Comparison of ENCODE assay signal across 8 cellular contexts in the genomic region with DNA sequence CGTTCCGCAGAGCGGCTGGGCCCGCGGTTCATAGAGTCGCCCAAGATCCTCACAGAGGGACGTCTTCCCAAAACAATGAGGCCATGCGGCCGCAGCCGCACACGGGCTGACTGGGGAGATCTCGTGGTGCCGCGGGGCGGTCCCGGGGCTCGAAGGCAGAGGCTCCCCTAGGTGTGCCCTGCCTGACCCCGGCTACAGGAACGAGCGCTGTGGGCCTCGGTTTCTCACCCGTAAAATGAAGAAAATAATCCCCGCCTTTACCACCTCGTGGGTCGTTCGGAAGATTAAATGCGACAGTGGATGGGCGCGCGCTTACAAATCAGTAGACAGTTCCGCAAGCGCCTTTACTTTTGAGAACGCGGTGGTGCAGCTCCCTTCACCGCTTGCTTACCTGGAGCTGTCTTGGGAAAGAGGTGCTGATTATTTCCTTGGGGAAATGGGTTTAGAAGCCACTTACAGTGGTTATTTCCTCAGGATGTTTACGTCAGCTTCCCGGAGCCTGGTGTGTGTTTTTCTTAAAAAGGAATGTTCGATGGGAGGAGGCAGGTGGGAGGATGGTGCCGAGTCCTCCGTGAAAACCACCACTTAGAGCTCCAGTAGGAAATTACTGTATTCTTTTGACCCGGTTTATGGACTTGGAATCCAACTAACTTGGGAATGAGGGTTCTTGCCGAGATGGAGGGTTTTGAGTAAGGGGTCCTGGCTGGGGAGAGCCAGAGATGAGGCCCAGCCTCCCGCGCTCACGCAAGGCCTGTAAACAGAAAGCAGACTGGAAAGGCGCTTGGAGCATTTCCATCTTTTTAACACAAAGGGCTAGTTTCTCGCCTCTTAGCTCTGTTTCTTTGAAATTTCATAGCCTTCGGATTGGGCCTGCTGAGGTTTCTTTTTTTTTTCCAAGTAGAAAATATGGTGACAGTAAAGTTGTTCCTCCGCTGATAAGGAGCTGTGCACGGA. TPM values are rescaled to one million over a fixed set of nuclear protein-coding genes. Genes with fewer than 3 reads are reported as not detected.
DNase-seq lines count a peak whose midpoint lies in the region; ATAC-seq and TF ChIP-seq lines count a peak whose summit lies in the region.

No MANE protein-coding gene starts in this region.

- H3K27me3 ChIP-seq in CD8-positive, alpha-beta T cell (ENCODE audit: insufficient read depth, low read length), result no peaks in the 10 kb centered on the region
- H3K27me3 ChIP-seq in heart left ventricle (no peaks in the 10 kb centered on the region), prostate gland (replicated peaks; ENCODE audit: insufficient read depth) (no peaks in the 10 kb centered on the region)

- POLR2A ChIA-PET in CD8-positive, alpha-beta T cell (lab: Charles Lee), result no interaction called here
- POLR2A ChIA-PET in HEK293 (lab: Yijun Ruan, JAX), result interaction anchor here (0.6 kb wide), 2 partner anchors 43 to 55 kb away, joined by 4 to 6 read pairs; no protein-coding TSS in a partner anchor
- POLR2A ChIA-PET in activated CD8-positive, alpha-beta T cell treated with anti-CD3 and anti-CD28 coated beads, Interleukin-2, amount 10 ng/mL, durations not matched to agents 7 days and 5 days (lab: Charles Lee), result no interaction called here

- no peaks in the 10 kb centered on the region for H3K36me3 Mint-ChIP-seq in CD8-positive, alpha-beta T cell
- H3K36me3 Mint-ChIP-seq in activated CD8-positive, alpha-beta T cell treated with anti-CD3 and anti-CD28 coated beads, Interleukin-2, amount 10 ng/mL, durations not matched to agents 7 days and 5 days (ENCODE audit: low read depth), result no peaks in the 10 kb centered on the region

- peak overlapping the region; percentile 98 for H3K4me3 ChIP-seq in CD8-positive, alpha-beta T cell (ENCODE audit: low read depth, low read length)
- H3K4me3 ChIP-seq in HEK293 (ENCODE audit: low read depth, low read length) (peak overlapping the region; percentile 31), heart left ventricle (peak overlapping the region; percentile 65 to 97 (median 87)), prostate gland (peak overlapping the region; percentile 65 to 79)

- ATAC-seq in CD8-positive, alpha-beta T cell, result no peak
- no peak for ATAC-seq in activated CD8-positive, alpha-beta T cell treated with anti-CD3 and anti-CD28 coated beads, Interleukin-2, amount 10 ng/mL, durations not matched to agents 7 days and 5 days
- ATAC-seq in heart left ventricle, result peak in 2 of 4 donors; percentile 0

- no peak overlapping the region for H3K27ac Mint-ChIP-seq in CD8-positive, alpha-beta T cell
- no peak overlapping the region for H3K27ac Mint-ChIP-seq in activated CD8-positive, alpha-beta T cell treated with anti-CD3 and anti-CD28 coated beads, Interleukin-2, amount 10 ng/mL, durations not matched to agents 7 days and 5 days

- peaks cover 3% of the 10 kb centered on the region for H3K27me3 Mint-ChIP-seq in CD8-positive, alpha-beta T cell (ENCODE audit: low read depth)
- H3K27me3 Mint-ChIP-seq in activated CD8-positive, alpha-beta T cell treated with anti-CD3 and anti-CD28 coated beads, Interleukin-2, amount 10 ng/mL, durations not matched to agents 7 days and 5 days (ENCODE audit: low read depth), result peaks cover 31% of the 10 kb centered on the region

- no peaks in the 10 kb centered on the region for H3K9me3 Mint-ChIP-seq in CD8-positive, alpha-beta T cell
- H3K9me3 Mint-ChIP-seq in activated CD8-positive, alpha-beta T cell treated with anti-CD3 and anti-CD28 coated beads, Interleukin-2, amount 10 ng/mL, durations not matched to agents 7 days and 5 days (ENCODE audit: insufficient read depth), result no peaks in the 10 kb centered on the region

- intact Hi-C loops in CD8-positive, alpha-beta T cell (cut with DNase I, micrococcal nuclease), result loop anchor here (1.0 to 10.0 kb wide), 12 partner anchors 53 to 1060 kb away; partner anchors contain the start of genes TLNRD1 (in 2 of the 2), BTBD1 (in 1 of the 2), EFL1 (in 1 of the 2) and MESD (in 1 of the 2)
- intact Hi-C loops in heart left ventricle (cut with DNase I) (loop anchor here in 7 of 10 donors (2.0 to 10.0 kb wide), 19 partner anchors 90 to 1053 kb away; partner anchors contain the start of genes RPS17 (in 1 of the 7) and STARD5 (in 1 of the 7)), prostate gland (cut with DNase I) (loop anchor here (5.0 to 10.0 kb wide), 5 partner anchors 80 to 733 kb away; no protein-coding TSS in a partner anchor)

- peaks cover 19% of the 10 kb centered on the region for H3K4me1 ChIP-seq in CD8-positive, alpha-beta T cell (ENCODE audit: insufficient read depth, low read length)
- H3K4me1 ChIP-seq in HEK293 (ENCODE audit: control insufficient read depth, insufficient read depth, low read length) (peaks cover 18% of the 10 kb centered on the region), heart left ventricle (peaks cover 0 to 34% (median 19%) of the 10 kb centered on the region in 12 donors), prostate gland (replicated peaks) (no peaks in the 10 kb centered on the region)

- no peaks in the 10 kb centered on the region for H3K36me3 ChIP-seq in CD8-positive, alpha-beta T cell (ENCODE audit: insufficient read depth, low read length)
- H3K36me3 ChIP-seq in HEK293 (ENCODE audit: control insufficient read depth in 2 of 2, insufficient read depth in 1 of 2, low read length in 2 of 2) (peaks cover 3 to 13% of the 10 kb centered on the region in 2 experiments), heart left ventricle (peaks cover 0 to 10% (median 0%) of the 10 kb centered on the region in 9 donors), prostate gland (no peaks in the 10 kb centered on the region)

- no peak overlapping the region for H3K27ac ChIP-seq in CD8-positive, alpha-beta T cell (ENCODE audit: low read depth, low read length)
- H3K27ac ChIP-seq in HEK293 (ENCODE audit: extremely low read depth, low read depth, low read length) (peak overlapping the region; percentile 99), heart left ventricle (peak overlapping the region in 11 of 12 donors; percentile 61 to 100 (median 97)), prostate gland (peak overlapping the region; percentile 51 to 87)

- peaks cover 16% of the 10 kb centered on the region for H3K4me1 Mint-ChIP-seq in CD8-positive, alpha-beta T cell (ENCODE audit: low read depth)
- peaks cover 25% of the 10 kb centered on the region for H3K4me1 Mint-ChIP-seq in activated CD8-positive, alpha-beta T cell treated with anti-CD3 and anti-CD28 coated beads, Interleukin-2, amount 10 ng/mL, durations not matched to agents 7 days and 5 days (ENCODE audit: low read depth)

- H3K9me3 ChIP-seq in CD8-positive, alpha-beta T cell (ENCODE audit: low read length), result no peaks in the 10 kb centered on the region
- no peaks in the 10 kb centered on the region for H3K9me3 ChIP-seq in HEK293 (ENCODE audit: control insufficient read depth, insufficient read depth, low read depth, low read length)
- no peaks in the 10 kb centered on the region for H3K9me3 ChIP-seq in heart left ventricle
- H3K9me3 ChIP-seq in prostate gland, result no peaks in the 10 kb centered on the region

- peak; percentile 19 for TF ChIP-seq CTCF in CD8-positive, alpha-beta T cell (IDR thresholded peaks at IDR 0.05)
- TF ChIP-seq CTCF in HEK293 (tag by site-specific recombination; IDR thresholded peaks at IDR 0.05) (no peak), heart left ventricle (IDR thresholded peaks at IDR 0.05) (peak in 1 of 12 donors; percentile 7), prostate gland (IDR thresholded peaks at IDR 0.05) (no peak)

- WGBS in heart left ventricle, 4 donors, result 15 to 30% (median 19%) methylated on average over 38 to 50 of the region's 50 CpGs
- WGBS in prostate gland, result 15% methylated on average over 46 of the region's 50 CpGs

- no peak for DNase-seq in CD8-positive, alpha-beta T cell
- no peak for DNase-seq in activated CD8-positive, alpha-beta T cell treated with anti-CD3 and anti-CD28 coated beads, Interleukin-2, amount 10 ng/mL, durations not matched to agents 7 days and 5 days
- DNase-seq in heart left ventricle, result peak in 1 of 5 donors; percentile 13
- no peak for DNase-seq in prostate gland (ENCODE audit: low spot score)
- no peak for DNase-seq in NCI-H446 treated with DMSO at 0.1 percent for 48 hours (lab: John Stamatoyannopoulos, UW)
- DNase-seq in A172 (ENCODE audit: low spot score), result no peak
- no peak for DNase-seq in NCI-H2081 treated with DMSO at 0.1 percent for 48 hours (lab: John Stamatoyannopoulos, UW)

- CTCF ChIA-PET in CD8-positive, alpha-beta T cell (lab: Charles Lee), result no interaction called here
- CTCF ChIA-PET in HEK293 (lab: Yijun Ruan, JAX), result interaction anchor here (0.8 to 2.8 kb wide), 7 partner anchors 15 to 566 kb away, joined by 3 to 11 read pairs (median 4); no protein-coding TSS in a partner anchor
- CTCF ChIA-PET in activated CD8-positive, alpha-beta T cell treated with anti-CD3 and anti-CD28 coated beads, Interleukin-2, amount 10 ng/mL, durations not matched to agents 7 days and 5 days (lab: Charles Lee), result interaction anchor here (1.1 kb wide), 1 partner anchor 782 kb away, joined by 3 read pairs; no protein-coding TSS in a partner anchor

- TF ChIP-seq POLR2A in heart left ventricle (IDR thresholded peaks at IDR 0.05) (no peak), prostate gland (IDR thresholded peaks at IDR 0.05) (no peak)

- H3K4me3 Mint-ChIP-seq in CD8-positive, alpha-beta T cell, result peak overlapping the region; percentile 79
- H3K4me3 Mint-ChIP-seq in activated CD8-positive, alpha-beta T cell treated with anti-CD3 and anti-CD28 coated beads, Interleukin-2, amount 10 ng/mL, durations not matched to agents 7 days and 5 days, result peak overlapping the region; percentile 71

TF ChIP-seq in HEK293, 187 proteins besides CTCF, POLR2A, EP300 and RAD21 (continues in another document):
- TF ChIP-seq ZNF2 (tag by site-specific recombination; IDR thresholded peaks at IDR 0.05), result 0 out of 2 replicates have a peak, but pooled peaks have one; percentile 10

RNA-seq across cellular contexts. Expression of gene MEX3B, which starts 2.0 kb away (rescaled TPM):
- total RNA-seq in CD8-positive, alpha-beta T cell, result 1 to 10 TPM; 3.3 to 3.7 TPM
- under 1 TPM; 0.63 TPM for total RNA-seq in activated CD8-positive, alpha-beta T cell treated with anti-CD3 and anti-CD28 coated beads, Interleukin-2, amount 10 ng/mL, durations not matched to agents 7 days and 5 days
- 1 to 10 TPM; 2.0 to 4.2 (median 3.0) TPM for total RNA-seq in heart left ventricle
- polyA plus RNA-seq in heart left ventricle, result 1 to 10 TPM; 1.3 to 5.3 TPM
- 10 to 100 TPM in 1 of 2 donors, under 1 TPM in 1; 0.73 to 47.6 TPM for total RNA-seq in prostate gland
- 4.0 and 4.7 TPM in 2 replicates for total RNA-seq in A172 (2014; rRNA removed; shearing (Covaris generic))

Comparison
In these comparisons a context has a peak if more than half of its experiments do, and no peak if none do; other contexts are left out.
1. H3K4me3 ChIP-seq: peak in every context shown above with its lines; median percentile 98 in CD8-positive, alpha-beta T cell; 87 in heart left ventricle; 72 in prostate gland; 31 in HEK293.